ENCODE assay signal across 2 cellular contexts in genomic region chr11:559020-559620, GRCh38.
TF ChIP-seq lines count a peak whose summit lies in the region.

No MANE protein-coding gene starts in this region.

TF ChIP-seq in HCT116, 20 proteins besides CTCF, POLR2A, EP300 and RAD21:
- TF ChIP-seq CBX3 (IDR thresholded peaks at IDR 0.05; ENCODE audit: low read depth) (no peak), JUND (IDR thresholded peaks at IDR 0.05) (no peak), EZH2phosphoT487 (IDR thresholded peaks at IDR 0.05; ENCODE audit: borderline replicate concordance) (no peak), CEBPB (IDR thresholded peaks at IDR 0.05; ENCODE audit: low read depth) (no peak), SP1 (IDR thresholded peaks at IDR 0.05; ENCODE audit: low read depth) (no peak), POLR2AphosphoS5 (IDR thresholded peaks at IDR 0.05; ENCODE audit: low read depth, low read length) (no peak), ZNF274 (IDR thresholded peaks at IDR 0.05; ENCODE audit: low read depth, low read length) (no peak), REST (IDR thresholded peaks at IDR 0.05; ENCODE audit: low read depth) (no peak), ZBTB33 (IDR thresholded peaks at IDR 0.05; ENCODE audit: extremely low read depth, insufficient replicate concordance, low read length) (no peak), YY1 (IDR thresholded peaks at IDR 0.05; ENCODE audit: extremely low read depth, insufficient replicate concordance, low read depth, low read length) (no peak), EGR1 (IDR thresholded peaks at IDR 0.05; ENCODE audit: low read depth) (no peak), TCF7L2 (IDR thresholded peaks at IDR 0.05; ENCODE audit: borderline replicate concordance, extremely low read depth, insufficient read depth, insufficient read length) (no peak)

TF ChIP-seq in K562, 482 proteins besides CTCF, POLR2A, EP300 and RAD21:
- TF ChIP-seq PRMT5 (CRISPR knock-in tag; IDR thresholded peaks at IDR 0.05) (no peak), RFX1 (IDR thresholded peaks at IDR 0.05) (peak; percentile 92), RFX7 (CRISPR knock-in tag; IDR thresholded peaks at IDR 0.05) (no peak), SP1 (CRISPR knock-in tag; IDR thresholded peaks at IDR 0.05) (no peak), HDGF (IDR thresholded peaks at IDR 0.05) (no peak), ZNF384 (IDR thresholded peaks at IDR 0.05; ENCODE audit: low read depth, low read length) (no peak), FOXK2 (conservative IDR thresholded peaks at IDR 0.05 in 1 of 2, IDR thresholded peaks at IDR 0.05 in 1 of 2; ENCODE audit: low read depth in 2 of 2) (no peak), FOXA3 (CRISPR knock-in tag; conservative IDR thresholded peaks at IDR 0.05 in 1 of 2, IDR thresholded peaks at IDR 0.05 in 1 of 2) (no peak), SMC3 (conservative IDR thresholded peaks at IDR 0.05; ENCODE audit: insufficient read depth, low read depth, low read length) (no peak), NR2F6 (CRISPR knock-in tag; IDR thresholded peaks at IDR 0.05) (no peak), RBFOX2 (IDR thresholded peaks at IDR 0.05; ENCODE audit: low read depth, low read length) (no peak), MEF2D (tag; conservative IDR thresholded peaks at IDR 0.05; ENCODE audit: low read depth) (no peak), ZBTB7A (IDR thresholded peaks at IDR 0.05; ENCODE audit: borderline replicate concordance, control insufficient read depth, low read depth, low read length) (peak; percentile 53; the same call in 1 of the 2 replicates), DPF2 (IDR thresholded peaks at IDR 0.05) (no peak), E2F3 (CRISPR knock-in tag; IDR thresholded peaks at IDR 0.05) (no peak), ZEB2 (IDR thresholded peaks at IDR 0.05) (no peak), TOE1 (IDR thresholded peaks at IDR 0.05; ENCODE audit: borderline replicate concordance) (no peak), TOE1 (CRISPR knock-in tag; IDR thresholded peaks at IDR 0.05; ENCODE audit: borderline replicate concordance, low read depth) (0 out of 2 replicates have a peak, but pooled peaks have one; percentile 28), KHSRP (IDR thresholded peaks at IDR 0.05) (no peak), DLX4 (CRISPR knock-in tag; IDR thresholded peaks at IDR 0.05) (no peak), ZBTB33 (CRISPR knock-in tag; IDR thresholded peaks at IDR 0.05) (peak; percentile 58; the same call in 1 of the 2 replicates), RBM22 (IDR thresholded peaks at IDR 0.05; ENCODE audit: low read depth, low read length, poor library complexity, severe bottlenecking) (no peak)
- TF ChIP-seq, protein P1, sequence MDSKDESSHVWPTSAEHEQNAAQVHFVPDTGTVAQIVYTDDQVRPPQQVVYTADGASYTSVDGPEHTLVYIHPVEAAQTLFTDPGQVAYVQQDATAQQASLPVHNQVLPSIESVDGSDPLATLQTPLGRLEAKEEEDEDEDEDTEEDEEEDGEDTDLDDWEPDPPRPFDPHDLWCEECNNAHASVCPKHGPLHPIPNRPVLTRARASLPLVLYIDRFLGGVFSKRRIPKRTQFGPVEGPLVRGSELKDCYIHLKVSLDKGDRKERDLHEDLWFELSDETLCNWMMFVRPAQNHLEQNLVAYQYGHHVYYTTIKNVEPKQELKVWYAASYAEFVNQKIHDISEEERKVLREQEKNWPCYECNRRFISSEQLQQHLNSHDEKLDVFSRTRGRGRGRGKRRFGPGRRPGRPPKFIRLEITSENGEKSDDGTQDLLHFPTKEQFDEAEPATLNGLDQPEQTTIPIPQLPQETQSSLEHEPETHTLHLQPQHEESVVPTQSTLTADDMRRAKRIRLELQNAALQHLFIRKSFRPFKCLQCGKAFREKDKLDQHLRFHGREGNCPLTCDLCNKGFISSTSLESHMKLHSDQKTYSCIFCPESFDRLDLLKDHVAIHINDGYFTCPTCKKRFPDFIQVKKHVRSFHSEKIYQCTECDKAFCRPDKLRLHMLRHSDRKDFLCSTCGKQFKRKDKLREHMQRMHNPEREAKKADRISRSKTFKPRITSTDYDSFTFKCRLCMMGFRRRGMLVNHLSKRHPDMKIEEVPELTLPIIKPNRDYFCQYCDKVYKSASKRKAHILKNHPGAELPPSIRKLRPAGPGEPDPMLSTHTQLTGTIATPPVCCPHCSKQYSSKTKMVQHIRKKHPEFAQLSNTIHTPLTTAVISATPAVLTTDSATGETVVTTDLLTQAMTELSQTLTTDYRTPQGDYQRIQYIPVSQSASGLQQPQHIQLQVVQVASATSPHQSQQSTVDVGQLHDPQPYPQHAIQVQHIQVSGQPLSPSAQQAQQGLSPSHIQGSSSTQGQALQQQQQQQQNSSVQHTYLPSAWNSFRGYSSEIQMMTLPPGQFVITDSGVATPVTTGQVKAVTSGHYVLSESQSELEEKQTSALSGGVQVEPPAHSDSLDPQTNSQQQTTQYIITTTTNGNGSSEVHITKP (IDR thresholded peaks at IDR 0.05; ENCODE audit: partially characterized antibody): peak; percentile 41
- TF ChIP-seq, protein P2, sequence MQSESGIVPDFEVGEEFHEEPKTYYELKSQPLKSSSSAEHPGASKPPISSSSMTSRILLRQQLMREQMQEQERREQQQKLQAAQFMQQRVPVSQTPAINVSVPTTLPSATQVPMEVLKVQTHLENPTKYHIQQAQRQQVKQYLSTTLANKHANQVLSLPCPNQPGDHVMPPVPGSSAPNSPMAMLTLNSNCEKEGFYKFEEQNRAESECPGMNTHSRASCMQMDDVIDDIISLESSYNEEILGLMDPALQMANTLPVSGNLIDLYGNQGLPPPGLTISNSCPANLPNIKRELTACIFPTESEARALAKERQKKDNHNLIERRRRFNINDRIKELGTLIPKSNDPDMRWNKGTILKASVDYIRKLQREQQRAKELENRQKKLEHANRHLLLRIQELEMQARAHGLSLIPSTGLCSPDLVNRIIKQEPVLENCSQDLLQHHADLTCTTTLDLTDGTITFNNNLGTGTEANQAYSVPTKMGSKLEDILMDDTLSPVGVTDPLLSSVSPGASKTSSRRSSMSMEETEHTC (IDR thresholded peaks at IDR 0.05): no peak
